In genomic region chr1:16796625-16797040, GRCh38 we compare ENCODE assay signal across 2 cellular contexts. TPM values are rescaled to one million over a fixed set of nuclear protein-coding genes. Genes with fewer than 3 reads are reported as not detected.
"Had no signal": no experiment of that assay in that cellular context is flagged by ENCODE, and none has a peak within 500 bp of the region (broad histone marks: within the 10 kb centered on the region; RNA-seq: fewer than 3 reads in every experiment).

No MANE protein-coding gene starts in this region.

RNA-seq across cellular contexts. Expression of gene RNU1-4, which starts 56.3 kb away (rescaled TPM):
- polyA plus RNA-seq: adipose tissue, fibroblast of lung had no signal
